In genomic region chr2:219177594-219178376, GRCh38 we compare ENCODE assay signal across 8 cellular contexts. TPM values are rescaled to one million over a fixed set of nuclear protein-coding genes. Genes with fewer than 3 reads are reported as not detected.
DNase-seq lines count a peak whose midpoint lies in the region; ATAC-seq and TF ChIP-seq lines count a peak whose summit lies in the region.

TSS of gene RETREG2 (plus strand) at chr2:219178275. CDS start at chr2:219178353, 78 bp downstream.

- H2BK120ac ChIP-seq in IMR-90 (ENCODE audit: low read depth, low read length), result peak within 1 kb of the TSS; percentile 86

- H3F3A ChIP-seq in PC-3 (ENCODE audit: low read length, unreplicated experiment), result peaks cover 5% of the 10 kb centered on the region

- H3K27ac ChIP-seq in IMR-90 (ENCODE audit: insufficient read depth, low read length) (peak within 1 kb of the TSS; percentile 96), PC-3 (ENCODE audit: low read length) (peak within 1 kb of the TSS; percentile 94)

- peak within 1 kb of the TSS; percentile 96 for H3K9ac ChIP-seq in IMR-90 (ENCODE audit: low read depth, low read length)
- H3K9ac ChIP-seq in PC-3 (ENCODE audit: low read length), result peak within 1 kb of the TSS; percentile 87
- H3K9ac ChIP-seq in mucosa of stomach (ENCODE audit: low read length), result peak within 1 kb of the TSS; percentile 94

- H3K36me3 ChIP-seq in IMR-90 (ENCODE audit: control insufficient read depth, insufficient read depth, low read length) (peaks cover 45% of the 10 kb centered on the region), PC-3 (ENCODE audit: low read depth, low read length) (peaks cover 26% of the 10 kb centered on the region; the same call in 1 of the 2 replicates), mucosa of stomach (ENCODE audit: control insufficient read depth, insufficient read depth, low read length) (peaks cover 21% of the 10 kb centered on the region)

- no peaks in the 10 kb centered on the region for H3K9me3 ChIP-seq in IMR-90 (ENCODE audit: control insufficient read depth, insufficient read depth, low read length)
- no peaks in the 10 kb centered on the region for H3K9me3 ChIP-seq in PC-3 (ENCODE audit: low read length)
- H3K9me3 ChIP-seq in mucosa of stomach (ENCODE audit: control insufficient read depth, low read length), result no peaks in the 10 kb centered on the region

- peak within 1 kb of the TSS; percentile 94 for H4K5ac ChIP-seq in IMR-90 (ENCODE audit: low read depth, low read length)

- H2AFZ ChIP-seq in IMR-90 (replicated peaks; ENCODE audit: low read length, poor library complexity), result peak within 1 kb of the TSS; percentile 100
- H2AFZ ChIP-seq in PC-3 (ENCODE audit: low read length), result peak within 1 kb of the TSS; percentile 93

- peak within 1 kb of the TSS; percentile 97 for H4K91ac ChIP-seq in IMR-90 (ENCODE audit: insufficient read depth, low read depth, low read length)

- H3K14ac ChIP-seq in IMR-90 (replicated peaks; ENCODE audit: low read depth, low read length), result peak within 1 kb of the TSS; percentile 100

- TF ChIP-seq POLR2A in IMR-90 (IDR thresholded peaks at IDR 0.05; ENCODE audit: low read depth, low read length) (peak; percentile 89), erythroblast (IDR thresholded peaks at IDR 0.05; ENCODE audit: low read length) (peak; percentile 97)

- dilution Hi-C loops in IMR-90 (cut with HindIII; ENCODE audit: low sequenced_read_pairs, unreplicated experiment), result no loop called here

- H2BK20ac ChIP-seq in IMR-90 (ENCODE audit: low read depth, low read length), result no peak within 1 kb of the TSS; the same call in 1 of the 2 replicates

- in situ Hi-C loops in Caki2 (cut with HindIII; ENCODE audit: low pct_unique_long_range_greater_than_20kb, low sequenced_read_pairs) (no loop called here), IMR-90 (cut with MboI; ENCODE audit: low sequenced_read_pairs) (no loop called here)

- no peaks in the 10 kb centered on the region for H3K27me3 ChIP-seq in IMR-90 (ENCODE audit: control insufficient read depth, insufficient read depth, low read length)
- H3K27me3 ChIP-seq in PC-3 (ENCODE audit: low read length), result no peaks in the 10 kb centered on the region
- no peaks in the 10 kb centered on the region for H3K27me3 ChIP-seq in mucosa of stomach (ENCODE audit: control insufficient read depth, insufficient read depth, low read length)

- H2AK9ac ChIP-seq in IMR-90 (replicated peaks; ENCODE audit: low read depth, low read length, poor library complexity), result peak within 1 kb of the TSS; percentile 100

- POLR2A ChIA-PET in IMR-90 (lab: Charles Lee; ENCODE audit: unreplicated experiment) (no interaction called here), PC-3 (lab: Charles Lee; ENCODE audit: unreplicated experiment) (no interaction called here)

- CTCF ChIA-PET in IMR-90 (lab: Yijun Ruan, JAX) (interaction anchor here (0.6 kb wide), 1 partner anchor 325 kb away, joined by 3 read pairs; no protein-coding TSS in a partner anchor), PC-3 (lab: Charles Lee) (no interaction called here)

- peak within 1 kb of the TSS; percentile 60 for H3K18ac ChIP-seq in IMR-90 (ENCODE audit: low read depth, low read length)

- peak within 1 kb of the TSS; percentile 99 for H3K4me2 ChIP-seq in IMR-90 (ENCODE audit: low read depth, low read length)
- peak within 1 kb of the TSS; percentile 98 for H3K4me2 ChIP-seq in PC-3 (ENCODE audit: low read length)

- DNase-seq in Caki2 (ENCODE audit: low read depth) (peak; percentile 92), IMR-90 (peak; percentile 89), PC-3 (peak; percentile 87), activated T-cell treated with anti-CD3 and anti-CD28 coated beads for 48 hours (ENCODE audit: low read depth) (peak; percentile 76), erythroblast (lab: John Stamatoyannopoulos, UW) (peak; percentile 97 to 98)
- DNase-seq in stimulated activated CD8-positive, alpha-beta memory T cell treated with anti-CD3 and anti-CD28 coated beads, Interleukin-7, amount 100 ng/mL, for 1 hour (ENCODE audit: low read depth in 2 of 2), result peak; percentile 56 to 63

- 0 out of 2 replicates have a peak, but pooled peaks have one; percentile 4 for TF ChIP-seq RAD21 in IMR-90 (IDR thresholded peaks at IDR 0.05; ENCODE audit: low read length)

- intact Hi-C loops in IMR-90 (cut with micrococcal nuclease), result loop anchor here (2.0 to 5.0 kb wide), 3 partner anchors 29 to 210 kb away; partner anchors contain the start of genes DNAJB2, DNPEP and ZFAND2B
- intact Hi-C loops in PC-3 (cut with micrococcal nuclease), result loop anchor here (1.0 to 5.0 kb wide), 2 partner anchors 29 to 120 kb away; partner anchors contain the start of gene ZFAND2B

- H3K79me2 ChIP-seq in PC-3 (ENCODE audit: low read length), result peaks cover 50% of the 10 kb centered on the region

- peak within 1 kb of the TSS; percentile 99 for H3K4ac ChIP-seq in IMR-90 (ENCODE audit: low read depth, low read length)

- H4K8ac ChIP-seq in IMR-90 (ENCODE audit: low read depth in 2 of 2, low read length in 2 of 2), result peak within 1 kb of the TSS; percentile 72 to 99

- H4K20me1 ChIP-seq in IMR-90 (ENCODE audit: insufficient read depth, low read length) (peaks cover 14% of the 10 kb centered on the region; the same call in 1 of the 2 replicates), PC-3 (ENCODE audit: low read length) (peaks cover 4% of the 10 kb centered on the region; the same call in 1 of the 2 replicates)

- TF ChIP-seq CTCF in IMR-90 (conservative IDR thresholded peaks at IDR 0.05; ENCODE audit: low read depth, low read length), result peak; percentile 56
- no peak; the same call in 1 of the 2 replicates for TF ChIP-seq CTCF in PC-3 (conservative IDR thresholded peaks at IDR 0.05; ENCODE audit: low read depth, low read length)

- H3K56ac ChIP-seq in IMR-90 (ENCODE audit: extremely low read depth, insufficient read depth, low read length), result peak within 1 kb of the TSS; percentile 81

- H2BK15ac ChIP-seq in IMR-90 (ENCODE audit: low read depth, low read length), result peak within 1 kb of the TSS; percentile 57; the same call in 1 of the 3 replicates

- H2AK5ac ChIP-seq in IMR-90 (ENCODE audit: low read depth, low read length), result peak within 1 kb of the TSS; percentile 97

- peaks cover 25 to 51% of the 10 kb centered on the region in 2 experiments for H3K79me1 ChIP-seq in IMR-90 (ENCODE audit: low read depth in 1 of 2, low read length in 2 of 2)

- H3K4me3 ChIP-seq in IMR-90 (ENCODE audit: insufficient read depth, low read depth, low read length), result peak within 1 kb of the TSS; percentile 64
- H3K4me3 ChIP-seq in PC-3 (ENCODE audit: low read length), result peak within 1 kb of the TSS; percentile 83
- peak within 1 kb of the TSS; percentile 31 for H3K4me3 ChIP-seq in mucosa of stomach (ENCODE audit: low read length)

- WGBS in IMR-90 (ENCODE audit: extremely low coverage in 2 of 2, insufficient read length in 1 of 2), 2 experiments, result 0% methylated on average over 6 of the region's 67 CpGs; no CpG with 5 or more reads in 1 of the 2 experiments

- peak within 1 kb of the TSS; percentile 87 for H2BK5ac ChIP-seq in IMR-90 (ENCODE audit: low read depth, low read length, poor library complexity, severe bottlenecking)

- 0 out of 2 replicates have a peak, but pooled peaks cover 2% of the 10 kb centered on the region for H3K9me1 ChIP-seq in IMR-90 (ENCODE audit: insufficient read depth, low read length)

- H3K4me1 ChIP-seq in IMR-90 (ENCODE audit: control insufficient read depth, insufficient read depth, low read length) (0 out of 2 replicates have a peak, but pooled peaks cover 6% of the 10 kb centered on the region), PC-3 (ENCODE audit: insufficient read depth, low read length) (peaks cover 24% of the 10 kb centered on the region), mucosa of stomach (ENCODE audit: control insufficient read depth, insufficient read depth, low read length) (peaks cover 24% of the 10 kb centered on the region)

- H3K9me2 ChIP-seq in PC-3 (replicated peaks; ENCODE audit: low read length), result no peaks in the 10 kb centered on the region

- ATAC-seq in GM21381 (IDR thresholded peaks at IDR 0.05; ENCODE audit: unreplicated experiment) (peak; percentile 47), IMR-90 (ENCODE audit: low read depth) (peak; percentile 73), PC-3 (peak; percentile 70)

- BruUV-seq in IMR-90 (replicated peaks; lab: Mats Ljungman, UMichigan) (no TSS peak), PC-3 (replicated peaks; lab: Mats Ljungman, UMichigan) (TSS peak; percentile 51)

- peak within 1 kb of the TSS; percentile 97 for H3K23ac ChIP-seq in IMR-90 (ENCODE audit: low read depth, low read length)

TF ChIP-seq in IMR-90, 13 proteins besides CTCF, POLR2A, EP300 and RAD21 (continues in another document):
- TF ChIP-seq SMC3 (IDR thresholded peaks at IDR 0.05; ENCODE audit: low read depth, low read length), result peak; percentile 30
- no peak for TF ChIP-seq RFX5 (IDR thresholded peaks at IDR 0.05; ENCODE audit: low read depth, low read length)
- TF ChIP-seq USF2 (IDR thresholded peaks at IDR 0.05; ENCODE audit: low read depth, low read length), result peak; percentile 100
- no peak for TF ChIP-seq RCOR1 (IDR thresholded peaks at IDR 0.05; ENCODE audit: insufficient replicate concordance, low read length)
- TF ChIP-seq MAFK (IDR thresholded peaks at IDR 0.05; ENCODE audit: low read depth, low read length), result 0 out of 2 replicates have a peak, but pooled peaks have one; percentile 7
- peak; percentile 42; the same call in 1 of the 2 replicates for TF ChIP-seq CEBPB (IDR thresholded peaks at IDR 0.05; ENCODE audit: low read depth, low read length)
- TF ChIP-seq MAZ (IDR thresholded peaks at IDR 0.05; ENCODE audit: borderline replicate concordance, low read depth, low read length), result peak; percentile 80

RNA-seq across cellular contexts. Expression of gene RETREG2, which starts in this region (rescaled TPM):
- 54.2 and 72.1 TPM in 2 replicates for total RNA-seq in Caki2 (2014; rRNA removed; shearing (Covaris generic); ENCODE audit: low replicate concordance)
- 39.2 and 51.1 TPM in 2 replicates for total RNA-seq in IMR-90 (2012; rRNA removed)
- polyA plus RNA-seq in IMR-90 (2012; rRNA removed), result 45.1 and 45.2 TPM in 2 replicates
- 29.0 and 35.1 TPM in 2 replicates for polyA plus RNA-seq in IMR-90 (2012; cell fraction: cytosol; rRNA removed)
- polyA plus RNA-seq in IMR-90 (2012; cell fraction: nucleus; rRNA removed; ENCODE audit: low replicate concordance), result 54.0 and 55.9 TPM in 2 replicates
- total RNA-seq in PC-3 (2014; rRNA removed), result 61.0 and 87.2 TPM in 2 replicates

Comparison
In these comparisons a context has a peak if more than half of its experiments do, and no peak if none do; other contexts are left out.
1. Peak in every context shown above with its lines: DNase-seq, ATAC-seq, H3K4me3 ChIP-seq and H3K27ac ChIP-seq.
2. H3K4me3 ChIP-seq: peak in every context shown above with its lines; median percentile 83 in PC-3; 64 in IMR-90; 31 in mucosa of stomach.